ENCODE assay signal across 10 cellular contexts in genomic region chr16:24838554-24839266, GRCh38. TPM values are rescaled to one million over a fixed set of nuclear protein-coding genes. Genes with fewer than 3 reads are reported as not detected.
DNase-seq lines count a peak whose midpoint lies in the region; ATAC-seq and TF ChIP-seq lines count a peak whose summit lies in the region.
"Had no signal": no experiment of that assay in that cellular context is flagged by ENCODE, and none has a peak within 500 bp of the region (broad histone marks: within the 10 kb centered on the region; RNA-seq: fewer than 3 reads in every experiment).

No MANE protein-coding gene starts in this region.

- H3K4me1 ChIP-seq in HCT116 (ENCODE audit: control insufficient read depth in 1 of 2, insufficient read depth in 2 of 2, low read length in 2 of 2) = peaks cover 0 to 20% of the 10 kb centered on the region in 2 experiments; a peak in 2 of 4 replicates
- peaks cover 2% of the 10 kb centered on the region for H3K4me1 ChIP-seq in right cardiac atrium (ENCODE audit: control insufficient read depth, insufficient read depth, low read length)
- peaks cover 8 to 16% (median 14%) of the 10 kb centered on the region in 4 donors for H3K4me1 ChIP-seq in stomach

- H3K9ac ChIP-seq in HCT116 (ENCODE audit: low read length) = no peak overlapping the region

- no peak for ATAC-seq in HCT116
- peak; percentile 92 to 94 for ATAC-seq in right cardiac atrium
- ATAC-seq in HG03469 (IDR thresholded peaks at IDR 0.05; ENCODE audit: unreplicated experiment) = no peak

- no peaks in the 10 kb centered on the region for H3K36me3 ChIP-seq in HCT116 (ENCODE audit: control insufficient read depth in 1 of 2, insufficient read depth in 2 of 2, low read length in 2 of 2)
- H3K36me3 ChIP-seq in stomach = peaks cover 0 to 9% (median 2%) of the 10 kb centered on the region in 4 donors

- BruUV-seq in HCT116 (replicated peaks; lab: Mats Ljungman, UMichigan) = no TSS peak

- POLR2A ChIA-PET in HCT116 (lab: Charles Lee) = no interaction called here

- no peaks in the 10 kb centered on the region for H4K20me1 ChIP-seq in HCT116 (ENCODE audit: insufficient read depth)

- H3K9me3 ChIP-seq in HCT116 (ENCODE audit: control insufficient read depth in 1 of 2, insufficient read depth in 1 of 2, low read depth in 1 of 2, low read length in 2 of 2) (no peaks in the 10 kb centered on the region), right cardiac atrium (ENCODE audit: control insufficient read depth, low read length) (no peaks in the 10 kb centered on the region), stomach (no peaks in the 10 kb centered on the region)

- TF ChIP-seq EP300 in stomach (IDR thresholded peaks at IDR 0.05) = no peak

- WGBS in right cardiac atrium = 20% methylated on average over 5 of the region's 5 CpGs
- WGBS in stomach, 5 donors = 8 to 17% (median 13%) methylated on average over 5 of the region's 5 CpGs

- CTCF ChIA-PET in HCT116 (lab: Charles Lee) = no interaction called here

- no peak for TF ChIP-seq RAD21 in HCT116 (IDR thresholded peaks at IDR 0.05; ENCODE audit: low read depth)

- H3K4me3 ChIP-seq in HCT116 (replicated peaks in 1 of 2; ENCODE audit: low read depth in 1 of 2, low read length in 2 of 2) (no peak overlapping the region), right cardiac atrium (ENCODE audit: low read length) (no peak overlapping the region), stomach (no peak overlapping the region)

- DNase-seq in HCT116 (ENCODE audit: low read depth, low spot score) (no peak), amygdala (lab: John Stamatoyannopoulos, UW) (peak in 44 of 56 donors; percentile 9 to 81 (median 39)), right cardiac atrium (peak in 2 of 3 donors; percentile 53 to 70), stomach (no peak), NCI-H2107 treated with DMSO at 0.1 percent for 48 hours (lab: John Stamatoyannopoulos, UW; ENCODE audit: unreplicated experiment) (no peak), LoVo (ENCODE audit: low spot score) (no peak), posterior vena cava (ENCODE audit: low spot score) (no peak)
- DNase-seq: activated T-cell treated with anti-CD3 and anti-CD28 coated beads, Interleukin-2, amount 50 U/mL, for 1 hour had no signal

- H3K27ac ChIP-seq in HCT116 (ENCODE audit: low read depth, low read length) (no peak overlapping the region), right cardiac atrium (ENCODE audit: low read length) (no peak overlapping the region), stomach (peak overlapping the region in 4 of 5 donors; percentile 23 to 49 (median 46))

- peak overlapping the region; percentile 32 for H3K4me2 ChIP-seq in HCT116 (ENCODE audit: low read length)

- H3K9me2 ChIP-seq in HCT116 (ENCODE audit: insufficient read depth) = no peaks in the 10 kb centered on the region

- RAD21 ChIA-PET in HCT116 (lab: Charles Lee; ENCODE audit: low non-redundant PET in 1 of 2, low total read pairs in 2 of 2, uncharacterized antibody in 2 of 2, unreplicated experiment in 2 of 2) = no interaction called here

- H3K27me3 ChIP-seq in HCT116 (ENCODE audit: insufficient read depth, low read length) = no peaks in the 10 kb centered on the region
- H3K27me3 ChIP-seq in right cardiac atrium (ENCODE audit: control insufficient read depth, insufficient read depth) = no peaks in the 10 kb centered on the region
- no peaks in the 10 kb centered on the region for H3K27me3 ChIP-seq in stomach

- intact Hi-C loops in HCT116 (cut with micrococcal nuclease) = no loop called here
- intact Hi-C loops in right cardiac atrium (cut with DNase I) = no loop called here
- intact Hi-C loops in stomach (cut with DNase I; ENCODE audit: low total_unique reads) = no loop called here
- intact Hi-C loops in posterior vena cava (cut with DNase I) = no loop called here

- H2AFZ ChIP-seq in HCT116 (ENCODE audit: low read depth, low read length, poor library complexity, severe bottlenecking) = no peak overlapping the region

- TF ChIP-seq CTCF in HCT116 (IDR thresholded peaks at IDR 0.05 in 2 of 3, conservative IDR thresholded peaks at IDR 0.05 in 1 of 3; ENCODE audit: borderline replicate concordance in 1 of 3, insufficient read depth in 1 of 3, low read depth in 2 of 3, low read length in 2 of 3) = no peak
- TF ChIP-seq CTCF in stomach (IDR thresholded peaks at IDR 0.05) = no peak

- TF ChIP-seq POLR2A in HCT116 (IDR thresholded peaks at IDR 0.05; ENCODE audit: borderline replicate concordance, extremely low read depth, insufficient read depth, insufficient read length) (no peak), stomach (IDR thresholded peaks at IDR 0.05) (no peak)

- H3K79me2 ChIP-seq in HCT116 (ENCODE audit: insufficient read depth, low read length) = no peaks in the 10 kb centered on the region

TF ChIP-seq in HCT116, 20 proteins besides CTCF, POLR2A, EP300 and RAD21:
- TF ChIP-seq POLR2AphosphoS5 (IDR thresholded peaks at IDR 0.05; ENCODE audit: low read depth, low read length) (no peak), ELF1 (IDR thresholded peaks at IDR 0.05; ENCODE audit: borderline replicate concordance, low read depth) (no peak), ZBTB33 (IDR thresholded peaks at IDR 0.05; ENCODE audit: extremely low read depth, insufficient replicate concordance, low read length) (no peak), TCF7L2 (IDR thresholded peaks at IDR 0.05; ENCODE audit: borderline replicate concordance, extremely low read depth, insufficient read depth, insufficient read length) (no peak), ZNF274 (IDR thresholded peaks at IDR 0.05; ENCODE audit: low read depth, low read length) (no peak), YY1 (IDR thresholded peaks at IDR 0.05; ENCODE audit: extremely low read depth, insufficient replicate concordance, low read depth, low read length) (no peak), EZH2 (IDR thresholded peaks at IDR 0.05) (no peak), SP1 (IDR thresholded peaks at IDR 0.05; ENCODE audit: low read depth) (no peak), CEBPB (IDR thresholded peaks at IDR 0.05; ENCODE audit: low read depth) (no peak), MAX (IDR thresholded peaks at IDR 0.05) (no peak), ATF3 (IDR thresholded peaks at IDR 0.05) (no peak), SIN3A (IDR thresholded peaks at IDR 0.05; ENCODE audit: low read depth) (no peak), CBX3 (IDR thresholded peaks at IDR 0.05; ENCODE audit: low read depth) (no peak), ZFX (IDR thresholded peaks at IDR 0.05) (no peak), EGR1 (IDR thresholded peaks at IDR 0.05; ENCODE audit: low read depth) (no peak), REST (IDR thresholded peaks at IDR 0.05; ENCODE audit: low read depth) (no peak)
TF ChIP-seq in HCT116: peak in this region for 0.

RNA-seq across cellular contexts. Expression of gene SLC5A11, which starts 7.1 kb away (rescaled TPM):
- total RNA-seq in HCT116 (2021; ENCODE audit: unreplicated experiment) (0.47 TPM), right cardiac atrium (not detected), stomach (not detected), posterior vena cava (not detected)
- polyA plus RNA-seq in HCT116 (2012) = 0.40 and 0.48 TPM in 2 replicates
- polyA plus RNA-seq in right cardiac atrium (0.02 TPM), stomach (not detected)
- polyA plus RNA-seq: neural cell had no signal

Comparison
In these comparisons a context has a peak if more than half of its experiments do, and no peak if none do; other contexts are left out.
1. ATAC-seq: peak in right cardiac atrium (2 of 2); none in HCT116 (single experiment) and HG03469 (single experiment).
2. DNase-seq: peak in amygdala (44 of 56) and right cardiac atrium (2 of 3); none in HCT116 (single experiment), stomach (single experiment), NCI-H2107 treated with DMSO at 0.1 percent for 48 hours (single experiment), LoVo (single experiment) and posterior vena cava (single experiment).
3. H3K27ac ChIP-seq: peak in stomach (4 of 5); none in HCT116 (single experiment) and right cardiac atrium (single experiment).